In the genomic region with DNA sequence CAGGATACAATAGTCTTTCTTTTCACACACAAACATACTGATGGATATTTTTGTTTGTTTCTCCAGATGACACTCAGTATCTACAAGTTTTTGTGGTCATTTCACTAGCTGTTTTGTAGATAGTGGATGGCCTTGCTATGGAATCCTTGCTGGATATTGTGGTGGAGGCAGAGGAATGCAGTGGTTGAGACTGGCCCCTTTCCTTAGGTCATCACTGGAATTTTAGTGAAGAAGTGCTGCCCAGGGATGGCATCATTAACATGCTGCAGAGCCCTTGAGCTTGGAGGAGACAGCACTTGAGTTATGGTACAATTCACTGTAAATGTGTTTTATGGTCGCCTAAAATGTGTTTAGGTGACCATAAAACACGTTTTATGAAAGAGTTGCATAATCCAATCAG, we compare ENCODE assay signal across 20 cellular contexts.
A peak's percentile ranks its signal among the peaks of the same experiment; 100 is the strongest.
DNase-seq lines count a peak whose midpoint lies in the region; ATAC-seq, FAIRE-seq and TF ChIP-seq lines count a peak whose summit lies in the region.
"Had no signal": no experiment of that assay in that cellular context is flagged by ENCODE, and none has a peak within 500 bp of the region (broad histone marks: within the 10 kb centered on the region; RNA-seq: fewer than 3 reads in every experiment).

No MANE protein-coding gene starts in this region.

- CTCF ChIA-PET in activated CD8-positive, alpha-beta memory T cell treated with anti-CD3 and anti-CD28 coated beads, Interleukin-2, amount 10 ng/mL, durations not matched to agents 7 days and 5 days (lab: Charles Lee): no interaction called here

- H3K36me3 Mint-ChIP-seq in immature natural killer cell: no peaks in the 10 kb centered on the region
- no peaks in the 10 kb centered on the region for H3K36me3 Mint-ChIP-seq in activated CD8-positive, alpha-beta memory T cell treated with anti-CD3 and anti-CD28 coated beads, Interleukin-2, amount 10 ng/mL, durations not matched to agents 7 days and 5 days

- ATAC-seq in activated CD8-positive, alpha-beta memory T cell treated with anti-CD3 and anti-CD28 coated beads, Interleukin-2, amount 10 ng/mL, durations not matched to agents 7 days and 5 days: no peak
- ATAC-seq: GM12878, HepG2, Panc1 had no signal

- no peaks in the 10 kb centered on the region for H3K9me3 Mint-ChIP-seq in immature natural killer cell
- peaks cover 2% of the 10 kb centered on the region for H3K9me3 Mint-ChIP-seq in activated CD8-positive, alpha-beta memory T cell treated with anti-CD3 and anti-CD28 coated beads, Interleukin-2, amount 10 ng/mL, durations not matched to agents 7 days and 5 days (ENCODE audit: low read depth)
- H3K9me3 Mint-ChIP-seq: H9 had no signal

- no peak overlapping the region for H3K4me3 Mint-ChIP-seq in immature natural killer cell
- H3K4me3 Mint-ChIP-seq in activated CD8-positive, alpha-beta memory T cell treated with anti-CD3 and anti-CD28 coated beads, Interleukin-2, amount 10 ng/mL, durations not matched to agents 7 days and 5 days: no peak overlapping the region
- H3K4me3 Mint-ChIP-seq: H9 had no signal

- no peak for FAIRE-seq in GM12891 (lab: Jason Lieb, UNC)
- FAIRE-seq: A204.1, GM12878, HepG2 had no signal

- H3K27me3 Mint-ChIP-seq in immature natural killer cell (ENCODE audit: low read depth in 3 of 3): peaks cover 0 to 2% (median 0%) of the 10 kb centered on the region in 3 donors
- H3K27me3 Mint-ChIP-seq in activated CD8-positive, alpha-beta memory T cell treated with anti-CD3 and anti-CD28 coated beads, Interleukin-2, amount 10 ng/mL, durations not matched to agents 7 days and 5 days: no peaks in the 10 kb centered on the region

- H3K4me1 Mint-ChIP-seq in immature natural killer cell: no peaks in the 10 kb centered on the region
- H3K4me1 Mint-ChIP-seq in activated CD8-positive, alpha-beta memory T cell treated with anti-CD3 and anti-CD28 coated beads, Interleukin-2, amount 10 ng/mL, durations not matched to agents 7 days and 5 days: no peaks in the 10 kb centered on the region

- no peak overlapping the region for H3K27ac Mint-ChIP-seq in immature natural killer cell
- no peak overlapping the region for H3K27ac Mint-ChIP-seq in activated CD8-positive, alpha-beta memory T cell treated with anti-CD3 and anti-CD28 coated beads, Interleukin-2, amount 10 ng/mL, durations not matched to agents 7 days and 5 days
- H3K27ac Mint-ChIP-seq: H9 had no signal

- no peak for TF ChIP-seq POLR2A in GM12891 (IDR thresholded peaks at IDR 0.05; ENCODE audit: low read depth, low read length)

- DNase-seq in AG08395 (ENCODE audit: low spot score): peak; percentile 74
- DNase-seq in GM04504 (ENCODE audit: low read depth): peak; percentile 67
- peak; percentile 41 for DNase-seq in astrocyte of the hippocampus (ENCODE audit: low read depth, low spot score)
- DNase-seq in myocyte (ENCODE audit: low read depth): peak; percentile 33
- no peak for DNase-seq in GM12891 (ENCODE audit: insufficient read length, low spot score)
- no peak for DNase-seq in immature natural killer cell
- no peak for DNase-seq in T-helper 1 cell
- no peak for DNase-seq in activated CD8-positive, alpha-beta memory T cell treated with anti-CD3 and anti-CD28 coated beads, Interleukin-2, amount 10 ng/mL, durations not matched to agents 7 days and 5 days
- DNase-seq: BE2C, DMS 273 treated with DMSO at 0.1 percent for 48 hours, H9, Kasumi-1, NCI-H1436 treated with DMSO at 0.1 percent for 48 hours, NCI-H2081, NCI-H510A treated with DMSO at 0.1 percent for 48 hours, Right ventricle myocardium superior had no signal

TF ChIP-seq in GM12891, 5 proteins besides CTCF, POLR2A, EP300 and RAD21:
- TF ChIP-seq POU2F2 (IDR thresholded peaks at IDR 0.05; ENCODE audit: low read depth, low read length): no peak
- TF ChIP-seq TAF1 (IDR thresholded peaks at IDR 0.05; ENCODE audit: low read depth, low read length): no peak
- TF ChIP-seq SPI1 (IDR thresholded peaks at IDR 0.05; ENCODE audit: low read depth, low read length): no peak
- no peak for TF ChIP-seq POLR2AphosphoS5 (IDR thresholded peaks at IDR 0.05; ENCODE audit: low read depth, low read length)
- TF ChIP-seq PAX5 (IDR thresholded peaks at IDR 0.05; ENCODE audit: insufficient read depth, low read length, severe bottlenecking): no peak
TF ChIP-seq in GM12891: peak in this region for 0.

Comparison
In these comparisons a context has a peak if more than half of its experiments do, and no peak if none do; other contexts are left out.
1. DNase-seq: peak in AG08395 (single experiment), GM04504 (single experiment), astrocyte of the hippocampus (single experiment) and myocyte (single experiment); none in GM12891 (single experiment), immature natural killer cell (0 of 3), T-helper 1 cell (0 of 5) and activated CD8-positive, alpha-beta memory T cell treated with anti-CD3 and anti-CD28 coated beads, Interleukin-2, amount 10 ng/mL, durations not matched to agents 7 days and 5 days (single experiment).